8 cellular contexts compared by ENCODE assay signal in genomic region chr11:20260307-20260706, GRCh38.
"Had no signal": no experiment of that assay in that cellular context is flagged by ENCODE, and none has a peak within 500 bp of the region (broad histone marks: within the 10 kb centered on the region; RNA-seq: fewer than 3 reads in every experiment).

No MANE protein-coding gene starts in this region.

- H3K9me3 ChIP-seq: HAP-1 had no signal

- H3K36me3 Mint-ChIP-seq: IgD-negative memory B cell had no signal

- H3K4me3 Mint-ChIP-seq: HFFc6, IgD-negative memory B cell had no signal

- DNase-seq: GM23248, GOT3, H7, HFFc6, KG1 had no signal

- H3K4me1 ChIP-seq: HAP-1 had no signal

- H3K9me3 Mint-ChIP-seq: HFFc6 had no signal

- H3K4me3 ChIP-seq: GM23248, HAP-1 had no signal

- H3K36me3 ChIP-seq: HAP-1 had no signal

- H3K4me1 Mint-ChIP-seq: IgD-negative memory B cell had no signal

- H3K27ac ChIP-seq: GM23248, HL-60 had no signal

- H3K27ac Mint-ChIP-seq: HFFc6, IgD-negative memory B cell had no signal
